ENCODE assay signal across 26 cellular contexts in genomic region chr13:73036566-73036965, GRCh38. TPM values are rescaled to one million over a fixed set of nuclear protein-coding genes. Genes with fewer than 3 reads are reported as not detected.
DNase-seq lines count a peak whose midpoint lies in the region; ATAC-seq, FAIRE-seq and TF ChIP-seq lines count a peak whose summit lies in the region.
"Had no signal": no experiment of that assay in that cellular context is flagged by ENCODE, and none has a peak within 500 bp of the region (broad histone marks: within the 10 kb centered on the region; RNA-seq: fewer than 3 reads in every experiment).

No MANE protein-coding gene starts in this region.

- H3K9ac ChIP-seq in K562 (ENCODE audit: insufficient read depth in 1 of 2, low read depth in 2 of 2, low read length in 2 of 2) (no peak overlapping the region), trophoblast cell (ENCODE audit: low read length) (no peak overlapping the region)
- H3K9ac ChIP-seq: BLaER1 treated with 17β-estradiol and CSF1 and Interleukin-3, amounts not matched to agents 10 nM and 100 nM had no signal

- ATAC-seq in heart left ventricle (peak; percentile 30 to 63 (median 49)), K562 (no peak), GM21360 (IDR thresholded peaks at IDR 0.05; ENCODE audit: unreplicated experiment) (no peak)
- no peak for ATAC-seq in stimulated activated naive B cell treated with anti-CD40 and anti-IgM and Interleukin-4, amounts not matched to agents 10 μg/mL and 1 μg/mL and 100 μg/mL, for 72 hours (replicated peaks)
- ATAC-seq: A549, GM12878 had no signal

- H2BK120ac ChIP-seq in trophoblast cell (ENCODE audit: insufficient read depth, low read length, poor library complexity) = no peak overlapping the region

- H3K27ac Mint-ChIP-seq in stimulated activated naive B cell treated with anti-CD40 and anti-IgM and Interleukin-4, amounts not matched to agents 10 μg/mL and 1 μg/mL and 100 μg/mL, for 72 hours = peak overlapping the region; percentile 72
- H3K27ac Mint-ChIP-seq in type B pancreatic cell = no peak overlapping the region
- H3K27ac Mint-ChIP-seq: CD4-positive, alpha-beta T cell; CD8-positive, alpha-beta memory T cell had no signal

- H2BK5ac ChIP-seq in trophoblast cell (ENCODE audit: low read depth, low read length, poor library complexity) = peak overlapping the region; percentile 32

- H3K36me3 Mint-ChIP-seq in stimulated activated naive B cell treated with anti-CD40 and anti-IgM and Interleukin-4, amounts not matched to agents 10 μg/mL and 1 μg/mL and 100 μg/mL, for 72 hours = no peaks in the 10 kb centered on the region
- H3K36me3 Mint-ChIP-seq in type B pancreatic cell = no peaks in the 10 kb centered on the region
- H3K36me3 Mint-ChIP-seq: CD14-positive monocyte had no signal

- TF ChIP-seq POLR2A in heart left ventricle (IDR thresholded peaks at IDR 0.05) (no peak), K562 (conservative IDR thresholded peaks at IDR 0.05) (no peak)

- no peak overlapping the region for H3K4me3 ChIP-seq in heart left ventricle
- no peak overlapping the region for H3K4me3 ChIP-seq in K562
- no peak overlapping the region for H3K4me3 ChIP-seq in trophoblast cell (ENCODE audit: low read depth, low read length)
- H3K4me3 ChIP-seq: A549; BLaER1 treated with 17β-estradiol and CSF1 and Interleukin-3, amounts not matched to agents 10 nM and 100 nM; GM12878 had no signal

- H3K79me2 ChIP-seq in K562 (ENCODE audit: control insufficient read depth, insufficient read depth, low read length) = no peaks in the 10 kb centered on the region
- no peaks in the 10 kb centered on the region for H3K79me2 ChIP-seq in trophoblast cell (ENCODE audit: control insufficient read depth, insufficient read depth, low read length, poor library complexity)

- H3K27me3 Mint-ChIP-seq in stimulated activated naive B cell treated with anti-CD40 and anti-IgM and Interleukin-4, amounts not matched to agents 10 μg/mL and 1 μg/mL and 100 μg/mL, for 72 hours = no peaks in the 10 kb centered on the region
- no peaks in the 10 kb centered on the region for H3K27me3 Mint-ChIP-seq in type B pancreatic cell
- H3K27me3 Mint-ChIP-seq: CD4-positive, alpha-beta T cell had no signal

- CTCF ChIA-PET in K562 (lab: Yijun Ruan, JAX; ENCODE audit: low intra/inter-chr PET ratio) = no interaction called here

- peak overlapping the region; percentile 61 for H2BK12ac ChIP-seq in trophoblast cell (ENCODE audit: low read length)

- H3K4ac ChIP-seq in trophoblast cell (ENCODE audit: low read depth, low read length) = no peak overlapping the region

- no peak for FAIRE-seq in K562 (lab: Jason Lieb, UNC)
- FAIRE-seq: A549, D721Med, GM18507 had no signal

- H3K14ac ChIP-seq in trophoblast cell (ENCODE audit: low read length) = no peak overlapping the region

- H3K4me1 Mint-ChIP-seq in stimulated activated naive B cell treated with anti-CD40 and anti-IgM and Interleukin-4, amounts not matched to agents 10 μg/mL and 1 μg/mL and 100 μg/mL, for 72 hours = no peaks in the 10 kb centered on the region
- peaks cover 10% of the 10 kb centered on the region for H3K4me1 Mint-ChIP-seq in type B pancreatic cell (ENCODE audit: unreplicated experiment)
- H3K4me1 Mint-ChIP-seq: CD8-positive, alpha-beta memory T cell had no signal

- BruUV-seq in K562 (replicated peaks; lab: Mats Ljungman, UMichigan) = no TSS peak

- TF ChIP-seq CTCF in heart left ventricle (IDR thresholded peaks at IDR 0.05) (no peak), K562 (IDR thresholded peaks at IDR 0.05 in 2 of 3, conservative IDR thresholded peaks at IDR 0.05 in 1 of 3; ENCODE audit: insufficient read depth in 2 of 3, low read depth in 1 of 3, low read length in 3 of 3) (no peak), type B pancreatic cell (conservative IDR thresholded peaks at IDR 0.05) (no peak)

- H2AK5ac ChIP-seq in trophoblast cell (ENCODE audit: low read length) = no peak overlapping the region

- H3K27ac ChIP-seq in heart left ventricle = no peak overlapping the region
- no peak overlapping the region for H3K27ac ChIP-seq in K562 (ENCODE audit: extremely low read depth, low read depth, low read length)
- no peak overlapping the region for H3K27ac ChIP-seq in trophoblast cell (ENCODE audit: low read depth, low read length)
- H3K27ac ChIP-seq: BLaER1 treated with 17β-estradiol and CSF1 and Interleukin-3, amounts not matched to agents 10 nM and 100 nM had no signal

- no peak overlapping the region for H4K8ac ChIP-seq in trophoblast cell (ENCODE audit: low read depth, low read length)

- TF ChIP-seq EP300 in K562 (IDR thresholded peaks at IDR 0.05; ENCODE audit: low read length) = no peak

- no peak overlapping the region for H4K12ac ChIP-seq in trophoblast cell (ENCODE audit: low read depth, low read length)

- peaks cover 6% of the 10 kb centered on the region for H3K79me1 ChIP-seq in trophoblast cell (ENCODE audit: low read length)

- no peak overlapping the region for H3K4me3 Mint-ChIP-seq in stimulated activated naive B cell treated with anti-CD40 and anti-IgM and Interleukin-4, amounts not matched to agents 10 μg/mL and 1 μg/mL and 100 μg/mL, for 72 hours
- H3K4me3 Mint-ChIP-seq in type B pancreatic cell = no peak overlapping the region
- H3K4me3 Mint-ChIP-seq: CD14-positive monocyte; CD4-positive, alpha-beta T cell; CD8-positive, alpha-beta memory T cell had no signal

- H3K36me3 ChIP-seq in heart left ventricle (no peaks in the 10 kb centered on the region), K562 (ENCODE audit: control insufficient read depth, insufficient read depth, low read length) (no peaks in the 10 kb centered on the region), trophoblast cell (ENCODE audit: control insufficient read depth in 1 of 2, insufficient read depth in 2 of 2, low read length in 2 of 2) (no peaks in the 10 kb centered on the region)
- H3K36me3 ChIP-seq: BE2C; BLaER1 treated with 17β-estradiol and CSF1 and Interleukin-3, amounts not matched to agents 10 nM and 100 nM had no signal

- no peak overlapping the region for H3K23ac ChIP-seq in trophoblast cell (ENCODE audit: low read length)

- H3K18ac ChIP-seq in trophoblast cell (ENCODE audit: low read length) = peak overlapping the region; percentile 33

- no peaks in the 10 kb centered on the region for H3K9me3 ChIP-seq in heart left ventricle
- H3K9me3 ChIP-seq in K562 (replicated peaks; ENCODE audit: control insufficient read depth, insufficient read depth, low read depth, low read length) = no peaks in the 10 kb centered on the region
- no peaks in the 10 kb centered on the region for H3K9me3 ChIP-seq in trophoblast cell (ENCODE audit: insufficient read depth, low read depth, low read length)
- H3K9me3 ChIP-seq: A549; BE2C; BLaER1 treated with 17β-estradiol and CSF1 and Interleukin-3, amounts not matched to agents 10 nM and 100 nM had no signal

- DNase-seq in heart left ventricle (no peak), cardiac septum (ENCODE audit: low spot score) (no peak), K562 (ENCODE audit: extremely low read depth in 1 of 4, low spot score in 3 of 4) (no peak), trophoblast cell (no peak), type B pancreatic cell (ENCODE audit: extremely low spot score, unreplicated experiment) (no peak)
- DNase-seq in stimulated activated naive B cell treated with anti-CD40 and anti-IgM and Interleukin-4, amounts not matched to agents 10 μg/mL and 1 μg/mL and 100 μg/mL, for 72 hours = no peak
- DNase-seq: 8988T; ACHN; AML-193; BE2C; CD4-positive, alpha-beta T cell; CD8-positive, alpha-beta memory T cell; DMS 273 treated with DMSO at 0.1 percent for 48 hours; DMS79; EL; GDM1; GOT3; H7; HCEC 1CT had no signal

- no peak for TF ChIP-seq RAD21 in K562 (CRISPR knock-in tag; conservative IDR thresholded peaks at IDR 0.05 in 1 of 2, IDR thresholded peaks at IDR 0.05 in 1 of 2)

- 66 to 80% (median 70%) methylated on average over 4 of the region's 4 CpGs for WGBS in heart left ventricle, 4 donors
- WGBS in K562 (ENCODE audit: insufficient coverage, low coverage, missing lambda C conversion rate) = 0% methylated on average over 4 of the region's 4 CpGs
- no CpG with 5 or more reads among the region's 4 CpGs for WGBS in trophoblast cell (ENCODE audit: extremely low coverage, insufficient coverage, insufficient read length)

- POLR2A ChIA-PET in K562 (lab: Yijun Ruan, JAX) = interaction anchor here (0.6 kb wide), 1 partner anchor 50 kb away, joined by 3 read pairs; no protein-coding TSS in a partner anchor

- no peak overlapping the region for H3K4me2 ChIP-seq in K562 (ENCODE audit: insufficient read depth, low read length)
- no peak overlapping the region for H3K4me2 ChIP-seq in trophoblast cell (ENCODE audit: low read length)
- H3K4me2 ChIP-seq: A549; BLaER1 treated with 17β-estradiol and CSF1 and Interleukin-3, amounts not matched to agents 10 nM and 100 nM had no signal

- intact Hi-C loops in heart left ventricle (cut with DNase I) = no loop called here
- intact Hi-C loops in cardiac septum (cut with DNase I) = no loop called here
- intact Hi-C loops in K562 (cut with micrococcal nuclease) = no loop called here

- H2AFZ ChIP-seq in K562 (ENCODE audit: low read depth, low read length) (no peak overlapping the region), trophoblast cell (ENCODE audit: insufficient read depth, low read length, poor library complexity) (no peak overlapping the region)

- no peaks in the 10 kb centered on the region for H3K27me3 ChIP-seq in heart left ventricle
- peaks cover 0 to 6% of the 10 kb centered on the region in 2 experiments; a peak in 1 of 5 replicates for H3K27me3 ChIP-seq in K562 (ENCODE audit: control insufficient read depth in 2 of 2, insufficient read depth in 2 of 2, low read length in 2 of 2)
- no peaks in the 10 kb centered on the region for H3K27me3 ChIP-seq in trophoblast cell (ENCODE audit: insufficient read depth, low read length)
- H3K27me3 ChIP-seq: BE2C; BLaER1 treated with 17β-estradiol and CSF1 and Interleukin-3, amounts not matched to agents 10 nM and 100 nM had no signal

- in situ Hi-C loops in K562 (cut with MboI) = no loop called here

- no peaks in the 10 kb centered on the region for H4K20me1 ChIP-seq in K562 (replicated peaks; ENCODE audit: control insufficient read depth, insufficient read depth, low read length)
- H4K20me1 ChIP-seq: BLaER1 treated with 17β-estradiol and CSF1 and Interleukin-3, amounts not matched to agents 10 nM and 100 nM had no signal

- no peaks in the 10 kb centered on the region for H3K9me1 ChIP-seq in K562 (ENCODE audit: control insufficient read depth, insufficient read depth, low read length)

- no peaks in the 10 kb centered on the region for H3K9me3 Mint-ChIP-seq in stimulated activated naive B cell treated with anti-CD40 and anti-IgM and Interleukin-4, amounts not matched to agents 10 μg/mL and 1 μg/mL and 100 μg/mL, for 72 hours
- H3K9me3 Mint-ChIP-seq in type B pancreatic cell = peaks cover 4% of the 10 kb centered on the region
- H3K9me3 Mint-ChIP-seq: CD4-positive, alpha-beta T cell; CD8-positive, alpha-beta memory T cell had no signal

- H3K4me1 ChIP-seq in heart left ventricle (no peaks in the 10 kb centered on the region), K562 (replicated peaks in 1 of 2; ENCODE audit: control insufficient read depth in 2 of 2, insufficient read depth in 2 of 2, low read length in 2 of 2) (no peaks in the 10 kb centered on the region), trophoblast cell (ENCODE audit: control insufficient read depth in 1 of 2, insufficient read depth in 2 of 2, low read length in 2 of 2) (peaks cover 8 to 10% of the 10 kb centered on the region in 2 experiments)
- H3K4me1 ChIP-seq: BE2C; BLaER1 treated with 17β-estradiol and CSF1 and Interleukin-3, amounts not matched to agents 10 nM and 100 nM had no signal

- peak overlapping the region; percentile 43 for H4K91ac ChIP-seq in trophoblast cell (ENCODE audit: low read depth, low read length)

RNA-seq across cellular contexts. Expression of gene KLF5, which starts 22.2 kb away (rescaled TPM):
- 1 to 10 TPM in 8 of 9 donors, under 1 TPM in 1; 0.64 to 6.9 (median 3.8) TPM for total RNA-seq in heart left ventricle
- 1 to 10 TPM; 2.3 to 2.6 TPM for polyA plus RNA-seq in heart left ventricle
- total RNA-seq in cardiac septum = 11.3 TPM
- total RNA-seq in K562 (2011; cell fraction: chromatin; rRNA removed; ENCODE audit: low replicate concordance) = 0.74 and 1.1 TPM in 2 replicates
- total RNA-seq in K562 (2011; cell fraction: nucleolus; rRNA removed) = 0.26 and 0.67 TPM in 2 replicates
- total RNA-seq in K562 (2011; cell fraction: nucleoplasm; rRNA removed) = 0.84 and 1.3 TPM in 2 replicates
- 0.32 and 0.41 TPM in 2 replicates for total RNA-seq in K562 (2014; rRNA removed)
- 0.51 and 0.69 TPM in 2 replicates for total RNA-seq in K562 (2014; rRNA removed; fragmentation: Illumina TruSeq; extraction: Trizol)
- total RNA-seq in K562 (2015; rRNA removed; fragmentation: Illumina TruSeq; extraction: Trizol) = 0.23 and 0.36 TPM in 2 replicates
- 0.58 and 0.74 TPM in 2 replicates for total RNA-seq in K562 (2021)
- 1.0 and 2.1 TPM in 2 replicates for polyA plus RNA-seq in K562 (2011; rRNA removed)
- polyA plus RNA-seq in K562 (2011; cell fraction: cytosol; rRNA removed) = 1.7 and 2.7 TPM in 2 replicates
- polyA plus RNA-seq in K562 (2011; cell fraction: nucleus; rRNA removed) = 1.5 and 2.7 TPM in 2 replicates
- 0.56 and 1.5 TPM in 2 replicates for polyA plus RNA-seq in K562 (2012)
- 0.64 and 1.00 TPM in 2 replicates for polyA plus RNA-seq in K562 (2014; fragmentation: Illumina TruSeq; extraction: Trizol)
- polyA plus RNA-seq in K562 (2014; fragmentation: Nextera tagmentation; extraction: Ambion mirVana) = under 1 TPM; 0.17 to 0.18 TPM
- polyA plus RNA-seq in K562 (2014; rRNA removed) = 0.29 and 0.30 TPM in 2 replicates
- 0.98 and 3.1 TPM in 2 replicates for polyA minus RNA-seq in K562 (2011; rRNA and poly(A)+ RNA removed)
- polyA minus RNA-seq in K562 (2011; cell fraction: cytosol; rRNA and poly(A)+ RNA removed) = 0.95 and 5.6 TPM in 2 replicates
- polyA minus RNA-seq in K562 (2011; cell fraction: nucleus; rRNA and poly(A)+ RNA removed) = 1.5 and 3.3 TPM in 2 replicates
- polyA plus RNA-seq in trophoblast cell (2013) = 38.8 and 41.2 TPM in 2 replicates
- 189 and 632 TPM in 2 replicates for total RNA-seq in type B pancreatic cell (ENCODE audit: low replicate concordance)

Comparison
In these comparisons a context has a peak if more than half of its experiments do, and no peak if none do; other contexts are left out.
1. ATAC-seq: peak in heart left ventricle (4 of 4); none in K562 (single experiment), stimulated activated naive B cell treated with anti-CD40 and anti-IgM and Interleukin-4, amounts not matched to agents 10 μg/mL and 1 μg/mL and 100 μg/mL, for 72 hours (0 of 2) and GM21360 (single experiment).
2. RNA of gene KLF5, which starts 22.2 kb away (total RNA-seq): 189 to 632 TPM in type B pancreatic cell; 11.3 TPM in cardiac septum (single experiment), 0.64 to 6.9 TPM in heart left ventricle and 0.23 to 1.3 TPM in K562; every median in the first group is over 10 times any median in the second.